1 cellular context compared by ENCODE assay signal in genomic region chr7:2193120-2193519, GRCh38.
TF ChIP-seq lines count a peak whose summit lies in the region.

No MANE protein-coding gene starts in this region.

TF ChIP-seq in WTC11, 78 proteins besides CTCF, POLR2A, EP300 and RAD21:
- TF ChIP-seq ERG (CRISPR knock-in tag; IDR thresholded peaks at IDR 0.05) (no peak), ZNF512 (CRISPR knock-in tag; IDR thresholded peaks at IDR 0.05; ENCODE audit: borderline replicate concordance) (no peak), ZNF219 (CRISPR knock-in tag; IDR thresholded peaks at IDR 0.05; ENCODE audit: borderline replicate concordance) (no peak), FOXK1 (CRISPR knock-in tag; IDR thresholded peaks at IDR 0.05) (no peak), EMX1 (CRISPR knock-in tag; IDR thresholded peaks at IDR 0.05) (no peak), ZNF263 (CRISPR knock-in tag; IDR thresholded peaks at IDR 0.05; ENCODE audit: low read depth) (no peak), CDX4 (CRISPR knock-in tag; IDR thresholded peaks at IDR 0.05; ENCODE audit: borderline replicate concordance) (no peak), STAT6 (CRISPR knock-in tag; conservative IDR thresholded peaks at IDR 0.05; ENCODE audit: low read depth) (no peak), TEAD1 (CRISPR knock-in tag; IDR thresholded peaks at IDR 0.05) (no peak), CBFB (CRISPR knock-in tag; IDR thresholded peaks at IDR 0.05; ENCODE audit: low read depth) (no peak), SMAD3 (CRISPR knock-in tag; IDR thresholded peaks at IDR 0.05; ENCODE audit: borderline replicate concordance) (no peak), ZMAT4 (CRISPR knock-in tag; IDR thresholded peaks at IDR 0.05) (no peak), ZNF232 (CRISPR knock-in tag; IDR thresholded peaks at IDR 0.05) (no peak), NR3C1 (CRISPR knock-in tag; conservative IDR thresholded peaks at IDR 0.05; ENCODE audit: low read depth) (no peak), NR2C2 (CRISPR knock-in tag; IDR thresholded peaks at IDR 0.05) (no peak)
